ENCODE assay signal across 20 cellular contexts in the genomic region with DNA sequence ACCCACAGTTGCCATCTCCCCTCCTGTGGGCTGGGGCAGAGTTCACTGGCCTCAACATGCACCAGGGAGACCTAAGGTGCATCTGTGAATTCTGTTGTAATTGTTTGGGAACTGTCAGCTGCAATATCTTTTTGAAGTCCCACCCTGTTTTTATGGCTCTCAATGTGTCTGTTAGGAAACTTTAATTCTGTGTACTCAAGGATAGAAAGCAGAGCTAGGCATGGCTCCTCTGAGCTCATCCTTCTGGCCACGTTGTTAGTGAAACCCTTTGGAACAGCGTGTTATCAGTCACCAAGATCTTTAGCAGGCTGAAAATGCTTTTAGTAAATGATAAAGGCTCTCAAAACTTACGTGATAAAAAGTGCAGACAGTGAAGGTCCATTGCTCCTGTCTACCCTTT. TPM values are rescaled to one million over a fixed set of nuclear protein-coding genes. Genes with fewer than 3 reads are reported as not detected.
DNase-seq lines count a peak whose midpoint lies in the region; ATAC-seq and TF ChIP-seq lines count a peak whose summit lies in the region.
"Had no signal": no experiment of that assay in that cellular context is flagged by ENCODE, and none has a peak within 500 bp of the region (broad histone marks: within the 10 kb centered on the region; RNA-seq: fewer than 3 reads in every experiment).

No MANE protein-coding gene starts in this region.

- no TSS peak for BruUV-seq in HCT116 (replicated peaks; lab: Mats Ljungman, UMichigan)

- 9% methylated on average over 3 of the region's 3 CpGs for WGBS in hepatocyte (ENCODE audit: low lambda C conversion rate, missing lambda C conversion rate)

- H3K27me3 Mint-ChIP-seq in CD8-positive, alpha-beta T cell (ENCODE audit: low read depth) = peaks cover 8% of the 10 kb centered on the region
- peaks cover 36% of the 10 kb centered on the region for H3K27me3 Mint-ChIP-seq in activated CD4-positive, alpha-beta memory T cell treated with anti-CD3 and anti-CD28 coated beads, Interleukin-2, amount 10 ng/mL, durations not matched to agents 7 days and 5 days

- H3K4me1 ChIP-seq in HCT116 (ENCODE audit: control insufficient read depth in 1 of 2, insufficient read depth in 2 of 2, low read length in 2 of 2) (peaks cover 6 to 23% of the 10 kb centered on the region in 2 experiments), hepatocyte (ENCODE audit: insufficient read depth) (peaks cover 10% of the 10 kb centered on the region)
- no peaks in the 10 kb centered on the region for H3K4me1 ChIP-seq in CD8-positive, alpha-beta T cell (ENCODE audit: insufficient read depth, low read length)

- H3K36me3 Mint-ChIP-seq in CD8-positive, alpha-beta T cell = no peaks in the 10 kb centered on the region
- H3K36me3 Mint-ChIP-seq in activated CD4-positive, alpha-beta memory T cell treated with anti-CD3 and anti-CD28 coated beads, Interleukin-2, amount 10 ng/mL, durations not matched to agents 7 days and 5 days (ENCODE audit: low read depth) = no peaks in the 10 kb centered on the region
- H3K36me3 Mint-ChIP-seq: CD8-positive, alpha-beta memory T cell; naive thymus-derived CD8-positive, alpha-beta T cell had no signal

- H3K79me2 ChIP-seq in HCT116 (ENCODE audit: insufficient read depth, low read length) (no peaks in the 10 kb centered on the region), hepatocyte (no peaks in the 10 kb centered on the region)

- H3K27ac ChIP-seq in HCT116 (ENCODE audit: low read depth, low read length) = no peak overlapping the region
- peak overlapping the region; percentile 17; the same call in 1 of the 2 replicates for H3K27ac ChIP-seq in VCaP
- peak overlapping the region; percentile 53 for H3K27ac ChIP-seq in hepatocyte
- H3K27ac ChIP-seq in CD8-positive, alpha-beta T cell (ENCODE audit: low read depth, low read length) = no peak overlapping the region

- no peak for TF ChIP-seq RAD21 in HCT116 (IDR thresholded peaks at IDR 0.05; ENCODE audit: low read depth)

- no peak overlapping the region for H3K9ac ChIP-seq in HCT116 (ENCODE audit: low read length)

- H3K4me3 ChIP-seq in HCT116 (replicated peaks in 1 of 2; ENCODE audit: low read depth in 1 of 2, low read length in 2 of 2) (peak overlapping the region in 1 of 2 experiments; percentile 30; a peak in 1 of 4 replicates), hepatocyte (no peak overlapping the region)
- no peak overlapping the region for H3K4me3 ChIP-seq in CD8-positive, alpha-beta T cell (ENCODE audit: low read depth, low read length)

- H3K4me1 Mint-ChIP-seq in CD8-positive, alpha-beta T cell (ENCODE audit: low read depth) = no peaks in the 10 kb centered on the region
- peaks cover 2% of the 10 kb centered on the region for H3K4me1 Mint-ChIP-seq in activated CD4-positive, alpha-beta memory T cell treated with anti-CD3 and anti-CD28 coated beads, Interleukin-2, amount 10 ng/mL, durations not matched to agents 7 days and 5 days
- H3K4me1 Mint-ChIP-seq: CD8-positive, alpha-beta memory T cell had no signal

- intact Hi-C loops in HCT116 (cut with micrococcal nuclease) = no loop called here
- intact Hi-C loops in sciatic nerve (cut with DNase I) = no loop called here
- intact Hi-C loops in CD8-positive, alpha-beta T cell (cut with DNase I, micrococcal nuclease) = no loop called here

- TF ChIP-seq CTCF in HCT116 (IDR thresholded peaks at IDR 0.05 in 2 of 3, conservative IDR thresholded peaks at IDR 0.05 in 1 of 3; ENCODE audit: borderline replicate concordance in 1 of 3, insufficient read depth in 1 of 3, low read depth in 2 of 3, low read length in 2 of 3) (no peak), VCaP (conservative IDR thresholded peaks at IDR 0.05) (no peak), hepatocyte (IDR thresholded peaks at IDR 0.05; ENCODE audit: poor library complexity) (no peak)
- TF ChIP-seq CTCF in CD8-positive, alpha-beta T cell (IDR thresholded peaks at IDR 0.05) = no peak

- ATAC-seq in HCT116 (no peak), sciatic nerve (peak; percentile 83)
- no peak for ATAC-seq in CD8-positive, alpha-beta T cell
- ATAC-seq: activated T-cell treated with anti-CD3 and anti-CD28 coated beads, Interleukin-2, amount 50 U/mL, for 4 hours; naive thymus-derived CD8-positive, alpha-beta T cell; stimulated activated naive CD8-positive, alpha-beta T cell treated with anti-CD3 and anti-CD28 coated beads, Interleukin-15, Interleukin-2, amounts not matched to agents 100 U/mL and 50 U/mL, for 24 hours had no signal

- H3K4me2 ChIP-seq in HCT116 (ENCODE audit: low read length) (peak overlapping the region; percentile 75), hepatocyte (peak overlapping the region; percentile 25)

- CTCF ChIA-PET in HCT116 (lab: Charles Lee) = no interaction called here
- CTCF ChIA-PET in CD8-positive, alpha-beta T cell (lab: Charles Lee) = no interaction called here
- CTCF ChIA-PET in activated CD4-positive, alpha-beta memory T cell treated with anti-CD3 and anti-CD28 coated beads, Interleukin-2, amount 10 ng/mL, durations not matched to agents 7 days and 5 days (lab: Charles Lee) = no interaction called here

- no peaks in the 10 kb centered on the region for H3K27me3 ChIP-seq in HCT116 (ENCODE audit: insufficient read depth, low read length)
- H3K27me3 ChIP-seq in hepatocyte = no peaks in the 10 kb centered on the region
- no peaks in the 10 kb centered on the region for H3K27me3 ChIP-seq in CD8-positive, alpha-beta T cell (ENCODE audit: insufficient read depth, low read length)

- no peaks in the 10 kb centered on the region for H4K20me1 ChIP-seq in HCT116 (ENCODE audit: insufficient read depth)
- no peaks in the 10 kb centered on the region for H4K20me1 ChIP-seq in hepatocyte (ENCODE audit: insufficient read depth, poor library complexity, severe bottlenecking)

- H3K9me3 ChIP-seq in HCT116 (ENCODE audit: control insufficient read depth in 1 of 2, insufficient read depth in 1 of 2, low read depth in 1 of 2, low read length in 2 of 2) (no peaks in the 10 kb centered on the region), hepatocyte (ENCODE audit: low read depth) (no peaks in the 10 kb centered on the region)
- H3K9me3 ChIP-seq in CD8-positive, alpha-beta T cell (ENCODE audit: low read length) = no peaks in the 10 kb centered on the region

- no peaks in the 10 kb centered on the region for H3K9me3 Mint-ChIP-seq in CD8-positive, alpha-beta T cell
- no peaks in the 10 kb centered on the region for H3K9me3 Mint-ChIP-seq in activated CD4-positive, alpha-beta memory T cell treated with anti-CD3 and anti-CD28 coated beads, Interleukin-2, amount 10 ng/mL, durations not matched to agents 7 days and 5 days
- H3K9me3 Mint-ChIP-seq: activated T-cell treated with anti-CD3 and anti-CD28 coated beads, Interleukin-2, amount 50 U/mL, for 4 hours; CD8-positive, alpha-beta memory T cell; naive thymus-derived CD8-positive, alpha-beta T cell; T-helper 1 cell treated with Interleukin-12 subunit alpha and Interleukin-12 subunit beta and Interleukin-4 antibody, amounts not matched to agents 30 μg/mL and 1 μg/mL, for 36 hours had no signal

- H3K9me2 ChIP-seq in HCT116 (ENCODE audit: insufficient read depth) = no peaks in the 10 kb centered on the region
- no peaks in the 10 kb centered on the region for H3K9me2 ChIP-seq in hepatocyte (replicated peaks; ENCODE audit: insufficient read depth)

- DNase-seq in HCT116 (ENCODE audit: low read depth, low spot score) (no peak), hepatocyte (ENCODE audit: low spot score) (peak; percentile 57), sciatic nerve (ENCODE audit: low spot score) (no peak), NCI-H1417 (lab: John Stamatoyannopoulos, UW) (no peak), DMS53 treated with DMSO at 0.1 percent for 48 hours (lab: John Stamatoyannopoulos, UW; ENCODE audit: unreplicated experiment) (no peak)
- DNase-seq in CD8-positive, alpha-beta T cell = no peak
- no peak for DNase-seq in activated CD4-positive, alpha-beta memory T cell treated with anti-CD3 and anti-CD28 coated beads, Interleukin-2, amount 10 ng/mL, durations not matched to agents 7 days and 5 days
- DNase-seq: activated CD4-positive, alpha-beta T cell treated with anti-CD3 and anti-CD28 coated beads for 4 hours; activated T-cell treated with anti-CD3 and anti-CD28 coated beads, Interleukin-2, amount 50 U/mL, for 4 hours; amygdala; CD8-positive, alpha-beta memory T cell; GF-D8; GOT3; naive thymus-derived CD8-positive, alpha-beta T cell; NCI-H1694 treated with DMSO at 0.1 percent for 48 hours; NCI-H510A treated with DMSO at 0.1 percent for 48 hours; right cardiac atrium; stimulated activated naive CD8-positive, alpha-beta T cell treated with anti-CD3 and anti-CD28 coated beads, Interleukin-15, Interleukin-2, amounts not matched to agents 100 U/mL and 50 U/mL, for 24 hours had no signal

- H3K36me3 ChIP-seq in HCT116 (ENCODE audit: control insufficient read depth in 1 of 2, insufficient read depth in 2 of 2, low read length in 2 of 2) (no peaks in the 10 kb centered on the region), hepatocyte (replicated peaks; ENCODE audit: insufficient read depth, low read depth) (no peaks in the 10 kb centered on the region)
- no peaks in the 10 kb centered on the region for H3K36me3 ChIP-seq in CD8-positive, alpha-beta T cell (ENCODE audit: insufficient read depth, low read length)

- no peak for TF ChIP-seq POLR2A in HCT116 (IDR thresholded peaks at IDR 0.05; ENCODE audit: borderline replicate concordance, extremely low read depth, insufficient read depth, insufficient read length)

- POLR2A ChIA-PET in HCT116 (lab: Charles Lee) = no interaction called here
- POLR2A ChIA-PET in CD8-positive, alpha-beta T cell (lab: Charles Lee) = no interaction called here
- POLR2A ChIA-PET in activated CD4-positive, alpha-beta memory T cell treated with anti-CD3 and anti-CD28 coated beads, Interleukin-2, amount 10 ng/mL, durations not matched to agents 7 days and 5 days (lab: Charles Lee) = no interaction called here

- RAD21 ChIA-PET in HCT116 (lab: Charles Lee; ENCODE audit: low non-redundant PET in 1 of 2, low total read pairs in 2 of 2, uncharacterized antibody in 2 of 2, unreplicated experiment in 2 of 2) = no interaction called here

- no peak overlapping the region for H3K4me3 Mint-ChIP-seq in CD8-positive, alpha-beta T cell
- H3K4me3 Mint-ChIP-seq in activated CD4-positive, alpha-beta memory T cell treated with anti-CD3 and anti-CD28 coated beads, Interleukin-2, amount 10 ng/mL, durations not matched to agents 7 days and 5 days = no peak overlapping the region
- H3K4me3 Mint-ChIP-seq: activated T-cell treated with anti-CD3 and anti-CD28 coated beads, Interleukin-2, amount 50 U/mL, for 4 hours; CD8-positive, alpha-beta memory T cell; naive thymus-derived CD8-positive, alpha-beta T cell; T-helper 1 cell treated with Interleukin-12 subunit alpha and Interleukin-12 subunit beta and Interleukin-4 antibody, amounts not matched to agents 30 μg/mL and 1 μg/mL, for 36 hours had no signal

- no peak overlapping the region for H3K27ac Mint-ChIP-seq in CD8-positive, alpha-beta T cell
- H3K27ac Mint-ChIP-seq in activated CD4-positive, alpha-beta memory T cell treated with anti-CD3 and anti-CD28 coated beads, Interleukin-2, amount 10 ng/mL, durations not matched to agents 7 days and 5 days = no peak overlapping the region
- H3K27ac Mint-ChIP-seq: CD8-positive, alpha-beta memory T cell; naive thymus-derived CD8-positive, alpha-beta T cell; T-helper 1 cell treated with Interleukin-12 subunit alpha and Interleukin-12 subunit beta and Interleukin-4 antibody, amounts not matched to agents 30 μg/mL and 1 μg/mL, for 36 hours had no signal

- peak overlapping the region; percentile 71 for H2AFZ ChIP-seq in HCT116 (ENCODE audit: low read depth, low read length, poor library complexity, severe bottlenecking)
- H2AFZ ChIP-seq in hepatocyte = no peak overlapping the region

RNA-seq across cellular contexts. Expression of gene MTMR10, which starts 33.6 kb away (rescaled TPM):
- 13.4 TPM for total RNA-seq in HCT116 (2021; ENCODE audit: unreplicated experiment)
- 5.4 and 6.3 TPM in 2 replicates for polyA plus RNA-seq in HCT116 (2012)
- 15.3 and 19.6 TPM in 2 replicates for total RNA-seq in hepatocyte
- polyA plus RNA-seq in hepatocyte = 7.9 and 10.3 TPM in 2 replicates
- 67.7 TPM for total RNA-seq in sciatic nerve
- 10 to 100 TPM; 54.7 to 56.4 TPM for total RNA-seq in CD8-positive, alpha-beta T cell
- total RNA-seq in activated CD4-positive, alpha-beta memory T cell treated with anti-CD3 and anti-CD28 coated beads, Interleukin-2, amount 10 ng/mL, durations not matched to agents 7 days and 5 days = 10 to 100 TPM; 21.8 to 23.3 TPM

Comparison
In these comparisons a context has a peak if more than half of its experiments do, and no peak if none do; other contexts are left out.
1. H3K27ac ChIP-seq: peak in VCaP (single experiment) and hepatocyte (single experiment); none in HCT116 (single experiment) and CD8-positive, alpha-beta T cell (single experiment).